18 cellular contexts compared by ENCODE assay signal in genomic region chr12:73274972-73275371, GRCh38.
DNase-seq lines count a peak whose midpoint lies in the region; ATAC-seq, FAIRE-seq and TF ChIP-seq lines count a peak whose summit lies in the region.
"Had no signal": no experiment of that assay in that cellular context is flagged by ENCODE, and none has a peak within 500 bp of the region (broad histone marks: within the 10 kb centered on the region; RNA-seq: fewer than 3 reads in every experiment).

No MANE protein-coding gene starts in this region.

- H2BK15ac ChIP-seq in H1 (ENCODE audit: low read length) (no peak overlapping the region), mesendoderm (replicated peaks; ENCODE audit: low read depth) (peak overlapping the region; percentile 19)

- no peak overlapping the region for H4K5ac ChIP-seq in H1 (ENCODE audit: insufficient read length, low read depth, low read length)
- H4K5ac ChIP-seq in mesendoderm (ENCODE audit: low read length), result no peak overlapping the region

- H3K36me3 ChIP-seq in H1 (ENCODE audit: control insufficient read depth in 2 of 4, insufficient read depth in 4 of 4, low read length in 3 of 4), result no peaks in the 10 kb centered on the region
- no peaks in the 10 kb centered on the region for H3K36me3 ChIP-seq in mesendoderm (ENCODE audit: control insufficient read depth, insufficient read depth, low read length)
- H3K36me3 ChIP-seq: HAP-1 had no signal

- no peak overlapping the region for H4K8ac ChIP-seq in H1 (ENCODE audit: extremely low read depth, insufficient read depth, low read length)
- H4K8ac ChIP-seq in mesendoderm (ENCODE audit: low read depth, low read length), result no peak overlapping the region

- no peak for TF ChIP-seq POLR2A in H1 (IDR thresholded peaks at IDR 0.05; ENCODE audit: control extremely low read depth in 1 of 2, low read depth in 2 of 2, low read length in 2 of 2)

- no peak overlapping the region for H3K4ac ChIP-seq in H1 (replicated peaks; ENCODE audit: insufficient read length, low read depth, low read length)
- no peak overlapping the region for H3K4ac ChIP-seq in mesendoderm (ENCODE audit: low read depth, low read length)

- no peaks in the 10 kb centered on the region for H3K4me1 ChIP-seq in H1 (replicated peaks in 1 of 4; ENCODE audit: control insufficient read depth in 3 of 4, insufficient read depth in 4 of 4, low read length in 3 of 4)
- no peaks in the 10 kb centered on the region for H3K4me1 ChIP-seq in mesendoderm (ENCODE audit: control insufficient read depth, low read depth, low read length)
- H3K4me1 ChIP-seq: A549, HAP-1 had no signal

- H3K56ac ChIP-seq in H1 (replicated peaks; ENCODE audit: insufficient read length, low read depth, low read length) (no peak overlapping the region), mesendoderm (ENCODE audit: low read length) (no peak overlapping the region)

- no peaks in the 10 kb centered on the region for H3K23me2 ChIP-seq in H1 (ENCODE audit: low read depth, low read length)

- no peaks in the 10 kb centered on the region for H3K79me1 ChIP-seq in H1 (ENCODE audit: low read depth, low read length)
- H3K79me1 ChIP-seq in mesendoderm (ENCODE audit: low read length), result no peaks in the 10 kb centered on the region

- no peaks in the 10 kb centered on the region for H3K9me3 ChIP-seq in H1 (ENCODE audit: insufficient read depth in 2 of 2, low read depth in 1 of 2, low read length in 1 of 2)
- H3K9me3 ChIP-seq: HAP-1, SK-N-SH had no signal

- no peak overlapping the region for H2AK5ac ChIP-seq in H1 (ENCODE audit: low read depth, low read length)
- no peak overlapping the region for H2AK5ac ChIP-seq in mesendoderm (ENCODE audit: low read length)

- no peak overlapping the region for H2BK12ac ChIP-seq in H1 (ENCODE audit: low read depth, low read length)

- no peak overlapping the region for H3K23ac ChIP-seq in H1 (ENCODE audit: insufficient read length)
- H3K23ac ChIP-seq in mesendoderm (ENCODE audit: low read length), result no peak overlapping the region

- H3K27ac ChIP-seq in H1 (ENCODE audit: low read depth, low read length), result no peak overlapping the region
- no peak overlapping the region for H3K27ac ChIP-seq in mesendoderm (ENCODE audit: low read depth, low read length)
- H3K27ac ChIP-seq: A549 had no signal

- WGBS in H1 (ENCODE audit: extremely low coverage in 1 of 2, insufficient coverage in 1 of 2, insufficient read length in 1 of 2, insufficient replicate concordance in 2 of 2, low coverage in 1 of 2, low lambda C conversion rate in 2 of 2, missing lambda C conversion rate in 1 of 2), 2 experiments, result 87% methylated on average over 3 of the region's 3 CpGs; no CpG with 5 or more reads in 1 of the 2 experiments
- WGBS in mesendoderm (ENCODE audit: extremely low coverage, insufficient coverage, low lambda C conversion rate), result no CpG with 5 or more reads among the region's 3 CpGs

- H3K18ac ChIP-seq in H1 (ENCODE audit: extremely low read depth, low read length) (no peak overlapping the region), mesendoderm (ENCODE audit: low read length) (no peak overlapping the region)

- no peak overlapping the region for H3K4me3 ChIP-seq in H1 (ENCODE audit: extremely low read depth in 1 of 4, insufficient read depth in 2 of 4, low read depth in 3 of 4, low read length in 4 of 4)
- H3K4me3 ChIP-seq in mesendoderm (ENCODE audit: low read length), result no peak overlapping the region
- H3K4me3 ChIP-seq: A549, HAP-1 had no signal

- H3K14ac ChIP-seq in H1 (ENCODE audit: insufficient read length), result no peak overlapping the region

- H2BK120ac ChIP-seq in H1 (replicated peaks; ENCODE audit: low read depth, low read length), result no peak overlapping the region
- no peak overlapping the region for H2BK120ac ChIP-seq in mesendoderm (ENCODE audit: low read depth, low read length)

- H3K79me2 ChIP-seq in H1 (ENCODE audit: control insufficient read depth in 1 of 2, insufficient read depth in 2 of 2, low read length in 2 of 2) (no peaks in the 10 kb centered on the region), mesendoderm (ENCODE audit: control insufficient read depth, insufficient read depth, low read length) (no peaks in the 10 kb centered on the region)

- FAIRE-seq in H1 (lab: Jason Lieb, UNC), result no peak

- TF ChIP-seq EP300 in H1 (IDR thresholded peaks at IDR 0.05; ENCODE audit: borderline replicate concordance in 1 of 2, low read depth in 2 of 2, low read length in 2 of 2), result no peak

- no peaks in the 10 kb centered on the region for H3K27me3 ChIP-seq in H1 (replicated peaks in 1 of 4; ENCODE audit: control insufficient read depth in 3 of 4, extremely low read depth in 1 of 4, insufficient read depth in 3 of 4, low read length in 3 of 4)
- no peaks in the 10 kb centered on the region for H3K27me3 ChIP-seq in mesendoderm (ENCODE audit: insufficient read depth, low read length, poor library complexity)

- no peak for ATAC-seq in activated CD4-positive, CD25-positive, alpha-beta regulatory T cell treated with anti-CD3 and anti-CD28 coated beads, Interleukin-2, amount 50 U/mL, for 24 hours
- ATAC-seq: A549 had no signal

- H2BK5ac ChIP-seq in H1 (ENCODE audit: low read depth, low read length) (no peak overlapping the region), mesendoderm (ENCODE audit: low read length) (no peak overlapping the region)

- no peak for TF ChIP-seq CTCF in H1 (IDR thresholded peaks at IDR 0.05; ENCODE audit: control extremely low read depth in 1 of 3, insufficient read depth in 1 of 3, low read depth in 1 of 3, low read length in 3 of 3)

- no peak overlapping the region for H3K9ac ChIP-seq in H1 (replicated peaks in 1 of 4; ENCODE audit: extremely low read depth in 1 of 4, low read depth in 3 of 4, low read length in 3 of 4)
- H3K9ac ChIP-seq in mesendoderm (ENCODE audit: low read length), result no peak overlapping the region
- H3K9ac ChIP-seq: SK-N-SH had no signal

- no peak for TF ChIP-seq RAD21 in H1 (IDR thresholded peaks at IDR 0.05 in 1 of 2, conservative IDR thresholded peaks at IDR 0.05 in 1 of 2; ENCODE audit: low read depth in 2 of 2, low read length in 2 of 2)

- in situ Hi-C loops in ACHN (cut with HindIII; ENCODE audit: low pct_ligation_motif_present, low pct_unique_long_range_greater_than_20kb, low sequenced_read_pairs), result no loop called here

- POLR2A ChIA-PET in H1 (lab: Charles Lee; ENCODE audit: partially characterized antibody), result no interaction called here

- H2BK20ac ChIP-seq in H1 (ENCODE audit: low read length), result no peak overlapping the region

- CTCF ChIA-PET in H1 (lab: Charles Lee; ENCODE audit: partially characterized antibody), result no interaction called here

- DNase-seq in ACHN (peak; percentile 7), HS-5 (ENCODE audit: low read depth) (peak; percentile 30), H1 (ENCODE audit: low read depth in 1 of 2, low spot score in 2 of 2) (no peak), mesendoderm (peak; percentile 40), nucleus accumbens (lab: John Stamatoyannopoulos, UW) (no peak), SIG-M5 (lab: John Stamatoyannopoulos, UW) (no peak)
- DNase-seq: CD4-positive, CD25-positive, alpha-beta regulatory T cell; MV-4-11; NCI-H1105 treated with DMSO at 0.1 percent for 48 hours; NCI-H1694; NCI-H2081 treated with DMSO at 0.1 percent for 48 hours; NCI-H446 treated with DMSO at 0.1 percent for 48 hours; NCI-H526 treated with DMSO at 0.1 percent for 48 hours; SHP77; SK-N-SH had no signal

- H2AFZ ChIP-seq in H1 (ENCODE audit: low read length), result 0 out of 2 replicates have a peak overlapping the region, but pooled peaks have one; percentile 20

- H4K20me1 ChIP-seq in H1 (replicated peaks in 1 of 2; ENCODE audit: control insufficient read depth in 1 of 2, insufficient read depth in 2 of 2, low read length in 2 of 2), result no peaks in the 10 kb centered on the region

- H3K4me2 ChIP-seq in H1 (ENCODE audit: insufficient read depth in 1 of 2, low read depth in 2 of 2, low read length in 2 of 2) (no peak overlapping the region), mesendoderm (ENCODE audit: low read length) (no peak overlapping the region)
- H3K4me2 ChIP-seq: A549, SK-N-SH had no signal

- no peak overlapping the region for H4K91ac ChIP-seq in H1 (replicated peaks; ENCODE audit: insufficient read length, low read length)

TF ChIP-seq in H1, 55 proteins besides CTCF, POLR2A, EP300 and RAD21:
- TF ChIP-seq E2F6 (IDR thresholded peaks at IDR 0.05) (no peak), ASH2L (IDR thresholded peaks at IDR 0.05; ENCODE audit: low read length) (no peak), POLR2AphosphoS5 (IDR thresholded peaks at IDR 0.05; ENCODE audit: low read depth, low read length) (no peak), CTBP2 (IDR thresholded peaks at IDR 0.05; ENCODE audit: borderline replicate concordance, insufficient read depth, insufficient read length, low read length) (no peak), CBX8 (IDR thresholded peaks at IDR 0.05; ENCODE audit: borderline replicate concordance, low read depth, low read length) (no peak), JUN (IDR thresholded peaks at IDR 0.05; ENCODE audit: low read depth, low read length) (no peak), MAX (IDR thresholded peaks at IDR 0.05) (no peak), USF2 (IDR thresholded peaks at IDR 0.05; ENCODE audit: low read length) (no peak)

Comparison
In these comparisons a context has a peak if more than half of its experiments do, and no peak if none do; other contexts are left out.
1. DNase-seq: peak in ACHN (single experiment), HS-5 (single experiment) and mesendoderm (single experiment); none in H1 (0 of 2), nucleus accumbens (0 of 56) and SIG-M5 (single experiment).